Comparison of ENCODE assay signal across 20 cellular contexts in genomic region chr11:74283580-74284180, GRCh38. TPM values are rescaled to one million over a fixed set of nuclear protein-coding genes. Genes with fewer than 3 reads are reported as not detected.
A peak's percentile ranks its signal among the peaks of the same experiment; 100 is the strongest.
DNase-seq lines count a peak whose midpoint lies in the region; ATAC-seq and TF ChIP-seq lines count a peak whose summit lies in the region.
"Had no signal": no experiment of that assay in that cellular context is flagged by ENCODE, and none has a peak within 500 bp of the region (broad histone marks: within the 10 kb centered on the region; RNA-seq: fewer than 3 reads in every experiment).

No MANE protein-coding gene starts in this region.

- H3K79me2 ChIP-seq in GM23248 (ENCODE audit: insufficient read depth), result no peaks in the 10 kb centered on the region
- no peaks in the 10 kb centered on the region for H3K79me2 ChIP-seq in PC-3 (ENCODE audit: low read length)

- POLR2A ChIA-PET in PC-3 (lab: Charles Lee; ENCODE audit: unreplicated experiment), result no interaction called here

- H3K36me3 ChIP-seq in GM23248 (ENCODE audit: low read depth) (no peaks in the 10 kb centered on the region), PC-3 (ENCODE audit: low read depth, low read length) (no peaks in the 10 kb centered on the region), mucosa of descending colon (ENCODE audit: low read depth) (no peaks in the 10 kb centered on the region), WERI-Rb-1 (no peaks in the 10 kb centered on the region), prostate gland (no peaks in the 10 kb centered on the region)
- H3K36me3 ChIP-seq: SJCRH30 had no signal

- H3K9me3 ChIP-seq in GM23248 (ENCODE audit: low read depth), result no peaks in the 10 kb centered on the region
- no peaks in the 10 kb centered on the region for H3K9me3 ChIP-seq in PC-3 (ENCODE audit: low read length)
- H3K9me3 ChIP-seq in mucosa of descending colon, result no peaks in the 10 kb centered on the region
- no peaks in the 10 kb centered on the region for H3K9me3 ChIP-seq in WERI-Rb-1 (ENCODE audit: severe bottlenecking)
- H3K9me3 ChIP-seq in prostate gland, result no peaks in the 10 kb centered on the region
- H3K9me3 ChIP-seq: SJCRH30 had no signal

- intact Hi-C loops in PC-3 (cut with micrococcal nuclease) (no loop called here), mucosa of descending colon (cut with DNase I, micrococcal nuclease) (no loop called here), prostate gland (cut with DNase I) (no loop called here)

- H3K27me3 ChIP-seq in GM23248 (replicated peaks; ENCODE audit: insufficient read depth) (no peaks in the 10 kb centered on the region), PC-3 (ENCODE audit: low read length) (no peaks in the 10 kb centered on the region), WERI-Rb-1 (ENCODE audit: insufficient read depth, low read depth, severe bottlenecking) (no peaks in the 10 kb centered on the region), prostate gland (replicated peaks; ENCODE audit: insufficient read depth) (no peaks in the 10 kb centered on the region)
- H3K27me3 ChIP-seq: SJCRH30 had no signal

- BruUV-seq in PC-3 (replicated peaks; lab: Mats Ljungman, UMichigan), result no TSS peak

- H3K4me1 ChIP-seq in GM23248 (ENCODE audit: insufficient read depth), result peaks cover 33% of the 10 kb centered on the region
- peaks cover 51% of the 10 kb centered on the region for H3K4me1 ChIP-seq in PC-3 (ENCODE audit: insufficient read depth, low read length)
- no peaks in the 10 kb centered on the region for H3K4me1 ChIP-seq in mucosa of descending colon (ENCODE audit: low read depth)
- H3K4me1 ChIP-seq in prostate gland (replicated peaks), result peaks cover 3% of the 10 kb centered on the region
- H3K4me1 ChIP-seq: SJCRH30 had no signal

- H4K20me1 ChIP-seq in GM23248 (ENCODE audit: insufficient read depth), result no peaks in the 10 kb centered on the region
- H4K20me1 ChIP-seq in PC-3 (ENCODE audit: low read length), result no peaks in the 10 kb centered on the region

- peaks cover 45% of the 10 kb centered on the region for H3F3A ChIP-seq in GM23248 (ENCODE audit: insufficient read depth)
- H3F3A ChIP-seq in PC-3 (ENCODE audit: low read length, unreplicated experiment), result peaks cover 5% of the 10 kb centered on the region

- ATAC-seq in PC-3 (peak; percentile 78), mucosa of descending colon (peak; percentile 79)

- peak; percentile 32 for DNase-seq in NCI-H2029 (lab: John Stamatoyannopoulos, UW)
- DNase-seq in NCI-H2029 treated with DMSO at 0.1 percent for 48 hours (lab: John Stamatoyannopoulos, UW), result no peak
- DNase-seq in GM23248, result peak; percentile 11
- DNase-seq in PC-3, result peak; percentile 90
- no peak for DNase-seq in mucosa of descending colon
- no peak for DNase-seq in T1000 (lab: John Stamatoyannopoulos, UW)
- no peak for DNase-seq in WERI-Rb-1
- DNase-seq in prostate gland (ENCODE audit: low spot score), result no peak
- DNase-seq: DMS79, H7, KBM-7, NCI-H1092 treated with DMSO at 0.1 percent for 48 hours, NCI-H1436 treated with DMSO at 0.1 percent for 48 hours, NCI-H2081, NCI-H2171 treated with DMSO at 0.1 percent for 48 hours, NCI-H526 had no signal

- TF ChIP-seq POLR2A in prostate gland (IDR thresholded peaks at IDR 0.05), result no peak

- CTCF ChIA-PET in PC-3 (lab: Charles Lee), result no interaction called here

- H2AFZ ChIP-seq in GM23248, result no peak overlapping the region
- H2AFZ ChIP-seq in PC-3 (ENCODE audit: low read length), result no peak overlapping the region

- no peak for TF ChIP-seq CTCF in PC-3 (conservative IDR thresholded peaks at IDR 0.05; ENCODE audit: low read depth, low read length)
- TF ChIP-seq CTCF in mucosa of descending colon (IDR thresholded peaks at IDR 0.05), result no peak
- no peak for TF ChIP-seq CTCF in WERI-Rb-1 (IDR thresholded peaks at IDR 0.05; ENCODE audit: low read depth, low read length)
- no peak for TF ChIP-seq CTCF in prostate gland (IDR thresholded peaks at IDR 0.05)

- H3K4me3 ChIP-seq in GM23248 (no peak overlapping the region), PC-3 (ENCODE audit: low read length) (no peak overlapping the region), mucosa of descending colon (no peak overlapping the region), WERI-Rb-1 (ENCODE audit: low read depth, low read length) (no peak overlapping the region), prostate gland (no peak overlapping the region)
- H3K4me3 ChIP-seq: SJCRH30 had no signal

- H3K27ac ChIP-seq in GM23248 (peak overlapping the region; percentile 34), PC-3 (ENCODE audit: low read length) (peak overlapping the region; percentile 85), WERI-Rb-1 (no peak overlapping the region), prostate gland (no peak overlapping the region)
- H3K27ac ChIP-seq: 22Rv1, SJCRH30 had no signal

- H3K9ac ChIP-seq in GM23248, result no peak overlapping the region
- H3K9ac ChIP-seq in PC-3 (ENCODE audit: low read length), result peak overlapping the region; percentile 54

- no peaks in the 10 kb centered on the region for H3K9me2 ChIP-seq in GM23248 (ENCODE audit: insufficient read depth)
- H3K9me2 ChIP-seq in PC-3 (replicated peaks; ENCODE audit: low read length), result no peaks in the 10 kb centered on the region

- in situ Hi-C loops in GM23248 (cut with MboI), result no loop called here

- H3K4me2 ChIP-seq in GM23248 (ENCODE audit: unreplicated experiment) (no peak overlapping the region), PC-3 (ENCODE audit: low read length) (peak overlapping the region; percentile 50)

- WGBS in GM23248 (ENCODE audit: low coverage in 1 of 2, low lambda C conversion rate in 2 of 2, missing lambda C conversion rate in 2 of 2), 2 experiments, result 53 to 64% methylated on average over 3 of the region's 3 CpGs
- 63% methylated on average over 3 of the region's 3 CpGs for WGBS in prostate gland

RNA-seq across cellular contexts. Expression of gene P4HA3, which starts 27.8 kb away (rescaled TPM):
- total RNA-seq in GM23248 (2014; rRNA removed; shearing (Covaris generic)), result 24.3 and 26.4 TPM in 2 replicates
- polyA plus RNA-seq in GM23248 (2016; fragmentation: Nextera tagmentation; extraction: Ambion mirVana), result 30.6 and 34.8 TPM in 2 replicates
- 2.0 and 3.7 TPM in 2 replicates for total RNA-seq in PC-3 (2014; rRNA removed)
- under 1 TPM; 0.28 to 0.46 (median 0.34) TPM for total RNA-seq in mucosa of descending colon
- total RNA-seq in prostate gland, result 1 to 10 TPM in 1 of 2 donors, under 1 TPM in 1; 0.80 to 1.9 TPM
- total RNA-seq: SJCRH30; T-helper 1 cell treated with Interleukin-12 subunit alpha and Interleukin-12 subunit beta and Interleukin-4 antibody, amounts not matched to agents 30 ng/mL and 1 ng/mL, for 36 hours had no signal
- polyA plus RNA-seq: CD14-positive monocyte had no signal

Comparison
In these comparisons a context has a peak if more than half of its experiments do, and no peak if none do; other contexts are left out.
1. DNase-seq: peak in NCI-H2029 (single experiment), GM23248 (single experiment) and PC-3 (single experiment); none in NCI-H2029 treated with DMSO at 0.1 percent for 48 hours (single experiment), mucosa of descending colon (0 of 3), T1000 (single experiment), WERI-Rb-1 (single experiment) and prostate gland (single experiment).
2. H3K27ac ChIP-seq: peak in GM23248 (single experiment) and PC-3 (single experiment); none in WERI-Rb-1 (single experiment) and prostate gland (0 of 2).